ENCODE assay signal across 26 cellular contexts in the genomic region with DNA sequence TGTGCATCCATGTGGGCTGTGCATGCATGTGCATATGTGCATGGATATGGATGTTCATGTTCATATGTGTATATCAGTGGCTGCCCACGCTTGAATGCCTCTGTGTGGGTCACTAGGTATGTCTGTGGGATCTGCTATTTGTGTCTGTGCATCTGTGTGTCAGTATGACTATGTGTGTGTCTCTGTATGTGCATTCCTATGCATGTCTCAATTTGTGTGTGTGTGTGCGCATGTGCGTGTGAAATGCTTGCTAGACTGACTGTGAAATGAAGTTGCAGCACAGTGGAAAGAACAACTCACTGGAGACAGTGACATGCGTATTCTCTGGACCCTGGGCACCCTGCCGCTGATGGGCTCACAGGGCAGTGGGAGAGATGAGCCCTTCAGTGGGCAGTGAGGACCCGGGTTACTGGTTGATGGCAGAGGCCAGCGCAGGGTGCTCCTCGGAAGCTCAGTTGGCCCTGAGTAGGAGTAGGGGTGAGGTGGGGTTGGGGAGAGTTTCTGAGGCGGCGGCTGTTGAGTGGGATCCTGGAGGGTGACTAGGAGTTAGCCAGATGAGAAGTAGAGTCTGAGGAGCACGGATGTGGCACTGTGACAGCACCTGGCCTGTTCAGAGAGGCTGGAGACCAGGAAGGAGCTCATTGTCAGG. TPM values are rescaled to one million over a fixed set of nuclear protein-coding genes. Genes with fewer than 3 reads are reported as not detected.
"Had no signal": no experiment of that assay in that cellular context is flagged by ENCODE, and none has a peak within 500 bp of the region (broad histone marks: within the 10 kb centered on the region; RNA-seq: fewer than 3 reads in every experiment).

No MANE protein-coding gene starts in this region.

- H3K4me1 Mint-ChIP-seq: natural killer cell; stimulated activated effector memory CD8-positive, alpha-beta T cell treated with anti-CD3 and anti-CD28 coated beads, Interleukin-12 subunit alpha, Interleukin-12 subunit beta, amount 100 ng/mL, for 72 hours had no signal

- H3K4me1 ChIP-seq: lower lobe of right lung, parathyroid adenoma, prostate gland, right atrium auricular region, testis, tibial artery had no signal

- H3K36me3 Mint-ChIP-seq: natural killer cell; stimulated activated effector memory CD8-positive, alpha-beta T cell treated with anti-CD3 and anti-CD28 coated beads, Interleukin-12 subunit alpha, Interleukin-12 subunit beta, amount 100 ng/mL, for 72 hours; type B pancreatic cell had no signal

- H3K4me2 ChIP-seq: smooth muscle cell had no signal

- H3K79me2 ChIP-seq: parathyroid adenoma had no signal

- FAIRE-seq: endometrium had no signal

- H3K36me3 ChIP-seq: esophagus squamous epithelium, heart right ventricle, lower lobe of right lung, prostate gland, right atrium auricular region, tibial artery had no signal

- H3K27ac ChIP-seq: esophagus squamous epithelium, heart right ventricle, lower lobe of right lung, parathyroid adenoma, prostate gland, right atrium auricular region, testis, tibial artery had no signal

- H2AFZ ChIP-seq: parathyroid adenoma had no signal

- H3K9ac ChIP-seq: parathyroid adenoma had no signal

- DNase-seq: cortex of kidney; effector memory CD8-positive, alpha-beta T cell; erythroblast; esophagus squamous epithelium; foreskin melanocyte; glutamatergic neuron; heart right ventricle; hippocampal formation; islet precursor cell; left ventricle myocardium superior; lower lobe of right lung; natural killer cell; stimulated activated CD4-positive, alpha-beta T cell treated with anti-CD3 and anti-CD28 coated beads, Interleukin-2, amount 100 ng/mL, for 24 hours; stimulated activated CD4-positive, alpha-beta T cell treated with anti-CD3 and anti-CD28 coated beads, Interleukin-4, amount 100 ng/mL, for 24 hours; stimulated activated naive CD8-positive, alpha-beta T cell treated with anti-CD3 and anti-CD28 coated beads, Interleukin-15, Interleukin-2, amounts not matched to agents 100 U/mL and 50 U/mL, for 24 hours; substantia nigra; testis; tibial artery had no signal

- H3K9me3 ChIP-seq: esophagus squamous epithelium, heart right ventricle, lower lobe of right lung, prostate gland, right atrium auricular region, testis, tibial artery had no signal

- H3K9me3 Mint-ChIP-seq: effector memory CD8-positive, alpha-beta T cell; natural killer cell; stimulated activated effector memory CD8-positive, alpha-beta T cell treated with anti-CD3 and anti-CD28 coated beads, Interleukin-12 subunit alpha, Interleukin-12 subunit beta, amount 100 ng/mL, for 72 hours; type B pancreatic cell had no signal

- H3K4me3 Mint-ChIP-seq: effector memory CD8-positive, alpha-beta T cell; natural killer cell; stimulated activated effector memory CD8-positive, alpha-beta T cell treated with anti-CD3 and anti-CD28 coated beads, Interleukin-12 subunit alpha, Interleukin-12 subunit beta, amount 100 ng/mL, for 72 hours; type B pancreatic cell had no signal

- H3K27ac Mint-ChIP-seq: effector memory CD8-positive, alpha-beta T cell; natural killer cell; stimulated activated effector memory CD8-positive, alpha-beta T cell treated with anti-CD3 and anti-CD28 coated beads, Interleukin-12 subunit alpha, Interleukin-12 subunit beta, amount 100 ng/mL, for 72 hours; type B pancreatic cell had no signal

- ATAC-seq: effector memory CD8-positive, alpha-beta T cell; heart right ventricle; left ventricle myocardium superior; lower lobe of right lung; natural killer cell; sciatic nerve; stimulated activated effector memory CD8-positive, alpha-beta T cell treated with anti-CD3 and anti-CD28 coated beads, Interleukin-12 subunit alpha, Interleukin-12 subunit beta, amount 100 ng/mL, for 72 hours; stimulated activated naive CD8-positive, alpha-beta T cell treated with anti-CD3 and anti-CD28 coated beads, Interleukin-15, Interleukin-2, amounts not matched to agents 100 U/mL and 50 U/mL, for 24 hours had no signal

- H3K4me3 ChIP-seq: esophagus squamous epithelium, heart right ventricle, lower lobe of right lung, prostate gland, right atrium auricular region, smooth muscle cell, testis, tibial artery had no signal

- H3K27me3 ChIP-seq: right atrium auricular region, testis had no signal

RNA-seq across cellular contexts. Expression of gene POU3F1, which starts 43.2 kb away (rescaled TPM):
- total RNA-seq: left ventricle myocardium superior, lower lobe of right lung, right atrium auricular region, smooth muscle cell had no signal
